ENCODE assay signal across 8 cellular contexts in genomic region chr2:239400907-239401449, GRCh38. TPM values are rescaled to one million over a fixed set of nuclear protein-coding genes. Genes with fewer than 3 reads are reported as not detected.
DNase-seq lines count a peak whose midpoint lies in the region; ATAC-seq, FAIRE-seq and TF ChIP-seq lines count a peak whose summit lies in the region.

HDAC4 (minus strand) TSS chr2:239401020; CDS start chr2:239352699, 48,321 bp downstream.

- H3K36me3 ChIP-seq in SK-N-MC (ENCODE audit: insufficient read depth, low read length): no peaks in the 10 kb centered on the region
- no peaks in the 10 kb centered on the region for H3K36me3 ChIP-seq in neural progenitor cell
- H3K36me3 ChIP-seq in stomach smooth muscle (ENCODE audit: control insufficient read depth in 2 of 2, insufficient read depth in 2 of 2, low read length in 2 of 2): no peaks in the 10 kb centered on the region

- DNase-seq in NB4 (ENCODE audit: low read depth) (peak; percentile 99), SK-N-MC (ENCODE audit: low read depth, low spot score) (peak; percentile 66), foreskin melanocyte (peak; percentile 94), neural progenitor cell (ENCODE audit: low spot score) (peak; percentile 99)
- DNase-seq in activated naive CD4-positive, alpha-beta T cell treated with anti-CD3 and anti-CD28 coated beads for 36 hours: peak; percentile 99

- H3K4me2 ChIP-seq in neural progenitor cell: peak within 1 kb of the TSS; percentile 93

- H3K36me3 Mint-ChIP-seq in activated naive CD4-positive, alpha-beta T cell treated with anti-CD3 and anti-CD28 coated beads for 36 hours (ENCODE audit: low read depth): peaks cover 11% of the 10 kb centered on the region
- H3K36me3 Mint-ChIP-seq in neural progenitor cell: no peaks in the 10 kb centered on the region

- H3K79me2 ChIP-seq in neural progenitor cell (ENCODE audit: low read depth): peaks cover 41% of the 10 kb centered on the region

- H3K9ac ChIP-seq in SK-N-MC (ENCODE audit: insufficient read length) (peak within 1 kb of the TSS; percentile 100), neural progenitor cell (peak within 1 kb of the TSS; percentile 93), stomach smooth muscle (ENCODE audit: low read length in 2 of 2) (peak within 1 kb of the TSS; percentile 76 to 100)

- FAIRE-seq in G401.6 (lab: Jason Lieb, UNC): peak; percentile 81

- H2AFZ ChIP-seq in neural progenitor cell (replicated peaks): peak within 1 kb of the TSS; percentile 89

- no peaks in the 10 kb centered on the region for H3K9me3 Mint-ChIP-seq in activated naive CD4-positive, alpha-beta T cell treated with anti-CD3 and anti-CD28 coated beads for 36 hours
- peaks cover 8% of the 10 kb centered on the region for H3K9me3 Mint-ChIP-seq in neural progenitor cell

- ATAC-seq in HG02571 (IDR thresholded peaks at IDR 0.05; ENCODE audit: unreplicated experiment): peak; percentile 89

- TF ChIP-seq POLR2A in NB4 (IDR thresholded peaks at IDR 0.05; ENCODE audit: extremely low read depth, insufficient read length): no peak

- H3K9me3 ChIP-seq in SK-N-MC (ENCODE audit: low read depth, low read length): no peaks in the 10 kb centered on the region
- no peaks in the 10 kb centered on the region for H3K9me3 ChIP-seq in neural progenitor cell (ENCODE audit: low read depth)
- no peaks in the 10 kb centered on the region for H3K9me3 ChIP-seq in stomach smooth muscle (ENCODE audit: control insufficient read depth in 2 of 2, low read length in 2 of 2)

- peaks cover 23% of the 10 kb centered on the region for H3K4me1 ChIP-seq in neural progenitor cell
- peaks cover 38% of the 10 kb centered on the region for H3K4me1 ChIP-seq in stomach smooth muscle (ENCODE audit: control insufficient read depth, insufficient read depth, low read length)

- peak within 1 kb of the TSS; percentile 95 for H3K27ac Mint-ChIP-seq in activated naive CD4-positive, alpha-beta T cell treated with anti-CD3 and anti-CD28 coated beads for 36 hours
- peak within 1 kb of the TSS; percentile 90 for H3K27ac Mint-ChIP-seq in neural progenitor cell

- TF ChIP-seq CTCF in NB4 (IDR thresholded peaks at IDR 0.05; ENCODE audit: low read depth, low read length): no peak
- TF ChIP-seq CTCF in neural progenitor cell (IDR thresholded peaks at IDR 0.05): no peak

- H3K4me1 Mint-ChIP-seq in activated naive CD4-positive, alpha-beta T cell treated with anti-CD3 and anti-CD28 coated beads for 36 hours (ENCODE audit: low read depth): peaks cover 41% of the 10 kb centered on the region
- H3K4me1 Mint-ChIP-seq in neural progenitor cell: peaks cover 37% of the 10 kb centered on the region

- intact Hi-C loops in activated naive CD4-positive, alpha-beta T cell treated with anti-CD3 and anti-CD28 coated beads for 36 hours (cut with micrococcal nuclease): loop anchor here (1.0 to 5.0 kb wide), 13 partner anchors 20 to 1165 kb away; partner anchors contain the start of genes COPS9 and NDUFA10

- peaks cover 6% of the 10 kb centered on the region for H3F3A ChIP-seq in neural progenitor cell (ENCODE audit: low read depth)

- no peaks in the 10 kb centered on the region for H3K27me3 Mint-ChIP-seq in activated naive CD4-positive, alpha-beta T cell treated with anti-CD3 and anti-CD28 coated beads for 36 hours (ENCODE audit: low read depth)
- peaks cover 18% of the 10 kb centered on the region for H3K27me3 Mint-ChIP-seq in neural progenitor cell (ENCODE audit: insufficient read depth, low read depth)

- no peaks in the 10 kb centered on the region for H3K27me3 ChIP-seq in neural progenitor cell
- no peaks in the 10 kb centered on the region for H3K27me3 ChIP-seq in stomach smooth muscle (ENCODE audit: control insufficient read depth in 1 of 2, insufficient read depth in 2 of 2, low read length in 2 of 2)

- peaks cover 40% of the 10 kb centered on the region for H4K20me1 ChIP-seq in neural progenitor cell (ENCODE audit: low read depth)

- peak within 1 kb of the TSS; percentile 87 for H3K4me3 Mint-ChIP-seq in activated naive CD4-positive, alpha-beta T cell treated with anti-CD3 and anti-CD28 coated beads for 36 hours
- H3K4me3 Mint-ChIP-seq in neural progenitor cell: peak within 1 kb of the TSS; percentile 94

- peak within 1 kb of the TSS; percentile 99 for H3K27ac ChIP-seq in SK-N-MC
- H3K27ac ChIP-seq in neural progenitor cell: peak within 1 kb of the TSS; percentile 96
- peak within 1 kb of the TSS; percentile 99 for H3K27ac ChIP-seq in stomach smooth muscle (ENCODE audit: low read length)

- H3K4me3 ChIP-seq in NB4 (ENCODE audit: low read depth, low read length) (peak within 1 kb of the TSS; percentile 87), SK-N-MC (peak within 1 kb of the TSS; percentile 99), neural progenitor cell (peak within 1 kb of the TSS; percentile 85), stomach smooth muscle (ENCODE audit: low read length in 2 of 2) (peak within 1 kb of the TSS; percentile 81 to 98)

- CTCF ChIA-PET in activated naive CD4-positive, alpha-beta T cell treated with anti-CD3 and anti-CD28 coated beads for 36 hours (lab: Charles Lee): interaction anchor here (0.8 to 1.0 kb wide), 2 partner anchors 20 to 134 kb away, joined by 4 to 5 read pairs; no protein-coding TSS in a partner anchor

RNA-seq across cellular contexts. Expression of gene HDAC4, which starts in this region (rescaled TPM):
- total RNA-seq in activated naive CD4-positive, alpha-beta T cell treated with anti-CD3 and anti-CD28 coated beads for 36 hours: 10 to 100 TPM; 32.0 to 35.6 TPM
- total RNA-seq in neural progenitor cell (ENCODE audit: low replicate concordance): 36.0 and 40.8 TPM in 2 replicates

Comparison
In these comparisons a context has a peak if more than half of its experiments do, and no peak if none do; other contexts are left out.
1. Peak in every context shown above with its lines: DNase-seq, ATAC-seq, H3K4me3 ChIP-seq and H3K27ac ChIP-seq.